1 cellular context compared by ENCODE assay signal in the genomic region with DNA sequence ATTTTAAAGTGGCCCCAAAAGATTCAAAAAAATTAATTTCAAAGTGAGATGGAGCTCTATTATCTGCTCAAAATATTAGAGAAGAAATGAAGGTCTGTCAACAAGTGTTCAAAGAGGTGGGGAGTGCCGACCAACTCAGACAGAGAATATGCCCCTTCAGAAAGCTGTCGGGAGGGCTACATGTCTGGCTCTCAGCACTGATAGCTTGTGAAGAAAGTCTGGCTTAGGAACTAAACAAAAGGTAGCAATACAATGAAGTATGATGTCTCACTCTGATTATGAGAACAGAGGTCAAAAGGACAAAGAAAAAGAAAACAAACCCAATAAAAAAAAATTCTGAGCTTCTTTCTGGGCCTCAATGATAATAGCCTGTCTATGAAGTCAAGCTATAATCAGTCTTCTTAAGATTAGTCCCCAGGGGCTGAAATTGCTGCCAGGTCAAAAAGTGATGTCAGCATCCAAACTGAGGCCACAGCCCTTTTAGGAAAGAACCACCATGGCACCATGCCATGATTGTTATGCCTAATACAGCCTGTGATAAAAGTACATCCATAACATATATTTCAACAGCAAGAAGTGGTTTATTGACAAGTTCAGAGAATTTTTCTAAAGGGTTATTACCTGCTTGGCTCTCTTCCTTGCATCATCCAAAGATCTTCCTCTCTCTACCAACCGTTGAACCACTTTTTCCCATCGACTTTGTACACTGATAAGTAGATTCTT.
TF ChIP-seq lines count a peak whose summit lies in the region.

No MANE protein-coding gene starts in this region.

TF ChIP-seq in SK-N-SH treated with all-trans-retinoic acid at 6 μM for 48 hours, 23 proteins besides CTCF, POLR2A, EP300 and RAD21 (continued from another document):
- TF ChIP-seq CSRNP3 (CRISPR knock-in tag; IDR thresholded peaks at IDR 0.05) (no peak), ISL1 (CRISPR knock-in tag; IDR thresholded peaks at IDR 0.05) (peak; percentile 87), RARB (CRISPR knock-in tag; IDR thresholded peaks at IDR 0.05) (no peak)
